Comparison of ENCODE assay signal across 16 cellular contexts in genomic region chr9:130741831-130742449, GRCh38. TPM values are rescaled to one million over a fixed set of nuclear protein-coding genes. Genes with fewer than 3 reads are reported as not detected.
DNase-seq lines count a peak whose midpoint lies in the region; ATAC-seq and TF ChIP-seq lines count a peak whose summit lies in the region.
"Had no signal": no experiment of that assay in that cellular context is flagged by ENCODE, and none has a peak within 500 bp of the region (broad histone marks: within the 10 kb centered on the region; RNA-seq: fewer than 3 reads in every experiment).

No MANE protein-coding gene starts in this region.

- H3K4me3 Mint-ChIP-seq in activated naive CD8-positive, alpha-beta T cell treated with anti-CD3 and anti-CD28 coated beads, Interleukin-2, amount 50 U/mL, for 24 hours = no peak overlapping the region
- no peak overlapping the region for H3K4me3 Mint-ChIP-seq in CD8-positive, alpha-beta memory T cell
- no peak overlapping the region for H3K4me3 Mint-ChIP-seq in osteocyte (ENCODE audit: unreplicated experiment)
- H3K4me3 Mint-ChIP-seq: activated CD4-positive, alpha-beta T cell treated with anti-CD3 and anti-CD28 coated beads, Interleukin-2, amount 10 ng/mL, durations not matched to agents 7 days and 5 days; activated naive CD8-positive, alpha-beta T cell had no signal

- CTCF ChIA-PET in CD8-positive, alpha-beta memory T cell (lab: Charles Lee) = no interaction called here

- H3K27me3 Mint-ChIP-seq in activated naive CD8-positive, alpha-beta T cell treated with anti-CD3 and anti-CD28 coated beads, Interleukin-2, amount 50 U/mL, for 24 hours = no peaks in the 10 kb centered on the region
- no peaks in the 10 kb centered on the region for H3K27me3 Mint-ChIP-seq in CD8-positive, alpha-beta memory T cell
- H3K27me3 Mint-ChIP-seq in osteocyte (ENCODE audit: unreplicated experiment) = no peaks in the 10 kb centered on the region
- H3K27me3 Mint-ChIP-seq: activated CD4-positive, alpha-beta T cell treated with anti-CD3 and anti-CD28 coated beads, Interleukin-2, amount 10 ng/mL, durations not matched to agents 7 days and 5 days; activated naive CD8-positive, alpha-beta T cell had no signal

- peaks cover 24% of the 10 kb centered on the region for H3K4me1 Mint-ChIP-seq in activated naive CD8-positive, alpha-beta T cell treated with anti-CD3 and anti-CD28 coated beads, Interleukin-2, amount 50 U/mL, for 24 hours
- peaks cover 3 to 30% (median 15%) of the 10 kb centered on the region in 3 donors for H3K4me1 Mint-ChIP-seq in CD8-positive, alpha-beta memory T cell
- H3K4me1 Mint-ChIP-seq in osteocyte (ENCODE audit: unreplicated experiment) = peaks cover 30% of the 10 kb centered on the region
- H3K4me1 Mint-ChIP-seq: activated CD4-positive, alpha-beta T cell treated with anti-CD3 and anti-CD28 coated beads, Interleukin-2, amount 10 ng/mL, durations not matched to agents 7 days and 5 days had no signal

- H3K27ac ChIP-seq in CD8-positive, alpha-beta memory T cell (ENCODE audit: low read depth, low read length) = no peak overlapping the region
- H3K27ac ChIP-seq: dorsolateral prefrontal cortex, uterus had no signal

- H3K36me3 Mint-ChIP-seq in activated naive CD8-positive, alpha-beta T cell treated with anti-CD3 and anti-CD28 coated beads, Interleukin-2, amount 50 U/mL, for 24 hours (ENCODE audit: low read depth) = peaks cover 2% of the 10 kb centered on the region
- peaks cover 0 to 3% (median 2%) of the 10 kb centered on the region in 3 donors for H3K36me3 Mint-ChIP-seq in CD8-positive, alpha-beta memory T cell
- H3K36me3 Mint-ChIP-seq in osteocyte (ENCODE audit: unreplicated experiment) = no peaks in the 10 kb centered on the region

- DNase-seq in AG10803 (ENCODE audit: low read depth) = peak; percentile 47
- peak; percentile 31 for DNase-seq in HK-2 (ENCODE audit: unreplicated experiment)
- DNase-seq in activated naive CD8-positive, alpha-beta T cell treated with anti-CD3 and anti-CD28 coated beads, Interleukin-2, amount 50 U/mL, for 24 hours = peak; percentile 46
- DNase-seq in glomerular visceral epithelial cell (ENCODE audit: extremely low spot score) = peak; percentile 42
- DNase-seq in NCI-H2107 treated with DMSO at 0.1 percent for 48 hours (lab: John Stamatoyannopoulos, UW; ENCODE audit: unreplicated experiment) = no peak
- no peak for DNase-seq in CD8-positive, alpha-beta memory T cell
- DNase-seq in osteocyte (ENCODE audit: extremely low spot score, unreplicated experiment) = no peak
- DNase-seq: activated CD4-positive, alpha-beta T cell treated with anti-CD3 and anti-CD28 coated beads, Interleukin-2, amount 10 ng/mL, durations not matched to agents 7 days and 5 days; COR-L47; dorsolateral prefrontal cortex; NCI-H1048; NCI-H526; right cardiac atrium; uterus had no signal

- H3K36me3 ChIP-seq in CD8-positive, alpha-beta memory T cell (ENCODE audit: insufficient read depth, low read length) = no peaks in the 10 kb centered on the region
- H3K36me3 ChIP-seq: uterus had no signal

- TF ChIP-seq CTCF in AG10803 (conservative IDR thresholded peaks at IDR 0.05; ENCODE audit: low read length) (no peak), osteocyte (IDR thresholded peaks at IDR 0.05) (no peak)

- POLR2A ChIA-PET in CD8-positive, alpha-beta memory T cell (lab: Charles Lee) = no interaction called here

- H3K27ac Mint-ChIP-seq in activated naive CD8-positive, alpha-beta T cell treated with anti-CD3 and anti-CD28 coated beads, Interleukin-2, amount 50 U/mL, for 24 hours = peak overlapping the region; percentile 71
- peak overlapping the region in 1 of 8 donors; percentile 31 for H3K27ac Mint-ChIP-seq in CD8-positive, alpha-beta memory T cell
- H3K27ac Mint-ChIP-seq in osteocyte (ENCODE audit: unreplicated experiment) = no peak overlapping the region
- H3K27ac Mint-ChIP-seq: activated CD4-positive, alpha-beta T cell treated with anti-CD3 and anti-CD28 coated beads, Interleukin-2, amount 10 ng/mL, durations not matched to agents 7 days and 5 days; activated naive CD8-positive, alpha-beta T cell had no signal

- H3K27me3 ChIP-seq in CD8-positive, alpha-beta memory T cell (ENCODE audit: insufficient read depth, low read length, poor library complexity, severe bottlenecking) = no peaks in the 10 kb centered on the region
- H3K27me3 ChIP-seq: dorsolateral prefrontal cortex, uterus had no signal

- H3K9me3 ChIP-seq in CD8-positive, alpha-beta memory T cell (ENCODE audit: low read length) = no peaks in the 10 kb centered on the region
- H3K9me3 ChIP-seq: uterus had no signal

- no peak overlapping the region for H3K4me3 ChIP-seq in AG10803 (ENCODE audit: low read length)
- H3K4me3 ChIP-seq in CD8-positive, alpha-beta memory T cell (ENCODE audit: low read length) = no peak overlapping the region
- H3K4me3 ChIP-seq: dorsolateral prefrontal cortex, uterus had no signal

- H3K9me3 Mint-ChIP-seq in activated naive CD8-positive, alpha-beta T cell treated with anti-CD3 and anti-CD28 coated beads, Interleukin-2, amount 50 U/mL, for 24 hours = no peaks in the 10 kb centered on the region
- H3K9me3 Mint-ChIP-seq in CD8-positive, alpha-beta memory T cell = no peaks in the 10 kb centered on the region
- no peaks in the 10 kb centered on the region for H3K9me3 Mint-ChIP-seq in osteocyte (ENCODE audit: unreplicated experiment)

- H3K4me1 ChIP-seq in CD8-positive, alpha-beta memory T cell (ENCODE audit: insufficient read depth, low read length) = no peaks in the 10 kb centered on the region
- H3K4me1 ChIP-seq: uterus had no signal

- peak; percentile 95 for ATAC-seq in activated naive CD8-positive, alpha-beta T cell treated with anti-CD3 and anti-CD28 coated beads, Interleukin-2, amount 50 U/mL, for 24 hours
- no peak for ATAC-seq in HG02840 (IDR thresholded peaks at IDR 0.05; ENCODE audit: low FRiP score, unreplicated experiment)
- ATAC-seq: right cardiac atrium had no signal

RNA-seq across cellular contexts. Expression of gene EXOSC2, which starts 48.4 kb away (rescaled TPM):
- total RNA-seq in CD8-positive, alpha-beta memory T cell = 10 to 100 TPM; 83.5 to 88.4 TPM
- 24.2 TPM for polyA plus RNA-seq in CD8-positive, alpha-beta memory T cell
- 26.1 and 26.2 TPM in 2 replicates for total RNA-seq in osteocyte

Comparison
In these comparisons a context has a peak if more than half of its experiments do, and no peak if none do; other contexts are left out.
1. DNase-seq: peak in AG10803 (single experiment), HK-2 (single experiment), activated naive CD8-positive, alpha-beta T cell treated with anti-CD3 and anti-CD28 coated beads, Interleukin-2, amount 50 U/mL, for 24 hours (single experiment) and glomerular visceral epithelial cell (single experiment); none in NCI-H2107 treated with DMSO at 0.1 percent for 48 hours (single experiment), CD8-positive, alpha-beta memory T cell (0 of 5) and osteocyte (single experiment).